ENCODE assay signal across 12 cellular contexts in genomic region chr22:37345863-37346514, GRCh38.
DNase-seq lines count a peak whose midpoint lies in the region; FAIRE-seq and TF ChIP-seq lines count a peak whose summit lies in the region.
"Had no signal": no experiment of that assay in that cellular context is flagged by ENCODE, and none has a peak within 500 bp of the region (broad histone marks: within the 10 kb centered on the region; RNA-seq: fewer than 3 reads in every experiment).

No MANE protein-coding gene starts in this region.

- H3K36me3 ChIP-seq in breast epithelium (no peaks in the 10 kb centered on the region), left ventricle myocardium inferior (no peaks in the 10 kb centered on the region), transverse colon (no peaks in the 10 kb centered on the region)

- in situ Hi-C loops in transverse colon (cut with MboI; ENCODE audit: low pct_ligation_motif_present in 1 of 4, low pct_unique_long_range_greater_than_20kb in 1 of 4, low sequenced_read_pairs in 3 of 4): no loop called here

- peaks cover 7% of the 10 kb centered on the region for H3K4me1 Mint-ChIP-seq in MCF 10A (ENCODE audit: insufficient read depth, unreplicated experiment)

- H3K4me3 ChIP-seq in breast epithelium (no peak overlapping the region), left ventricle myocardium inferior (no peak overlapping the region), transverse colon (no peak overlapping the region), dorsolateral prefrontal cortex (no peak overlapping the region)
- H3K4me3 ChIP-seq: GM12878 had no signal

- TF ChIP-seq POLR2A in breast epithelium (IDR thresholded peaks at IDR 0.05) (no peak), transverse colon (IDR thresholded peaks at IDR 0.05) (no peak), GM12891 (IDR thresholded peaks at IDR 0.05; ENCODE audit: low read depth, low read length) (no peak)

- H3K4me1 ChIP-seq in breast epithelium (no peaks in the 10 kb centered on the region), left ventricle myocardium inferior (peaks cover 8% of the 10 kb centered on the region), transverse colon (peaks cover 0 to 15% (median 6%) of the 10 kb centered on the region in 4 donors)

- intact Hi-C loops in MCF 10A (cut with micrococcal nuclease): no loop called here
- intact Hi-C loops in breast epithelium (cut with DNase I; ENCODE audit: low total_unique reads): no loop called here
- intact Hi-C loops in left ventricle myocardium inferior (cut with micrococcal nuclease): no loop called here
- intact Hi-C loops in transverse colon (cut with DNase I; ENCODE audit: low total_unique reads): no loop called here
- intact Hi-C loops in dorsolateral prefrontal cortex (cut with DNase I): no loop called here

- no TSS peak for BruUV-seq in MCF 10A (replicated peaks; lab: Mats Ljungman, UMichigan)

- no peaks in the 10 kb centered on the region for H3K27me3 ChIP-seq in breast epithelium
- H3K27me3 ChIP-seq in left ventricle myocardium inferior (ENCODE audit: low read depth): peaks cover 56% of the 10 kb centered on the region
- H3K27me3 ChIP-seq in transverse colon: peaks cover 11% of the 10 kb centered on the region
- no peaks in the 10 kb centered on the region for H3K27me3 ChIP-seq in dorsolateral prefrontal cortex

- no peak for FAIRE-seq in GM12891 (lab: Jason Lieb, UNC)
- FAIRE-seq: GM12878 had no signal

- H3K27me3 Mint-ChIP-seq in MCF 10A (ENCODE audit: insufficient read depth, unreplicated experiment): no peaks in the 10 kb centered on the region
- H3K27me3 Mint-ChIP-seq: stimulated activated naive CD8-positive, alpha-beta T cell treated with anti-CD3 and anti-CD28 coated beads, Interleukin-15, Interleukin-2, amounts not matched to agents 100 ng/mL and 50 ng/mL, for 24 hours had no signal

- CTCF ChIA-PET in MCF 10A (lab: Yijun Ruan, JAX): no interaction called here

- no peak overlapping the region for H3K4me3 Mint-ChIP-seq in MCF 10A (ENCODE audit: unreplicated experiment)
- H3K4me3 Mint-ChIP-seq: stimulated activated naive CD8-positive, alpha-beta T cell treated with anti-CD3 and anti-CD28 coated beads, Interleukin-15, Interleukin-2, amounts not matched to agents 100 ng/mL and 50 ng/mL, for 24 hours had no signal

- POLR2A ChIA-PET in MCF 10A (lab: Yijun Ruan, JAX): interaction anchor here (0.6 to 0.8 kb wide), 2 partner anchors 53 to 805 kb away, joined by 3 read pairs; no protein-coding TSS in a partner anchor

- peaks cover 7% of the 10 kb centered on the region for H3K36me3 Mint-ChIP-seq in MCF 10A (ENCODE audit: insufficient read depth, unreplicated experiment)

- no peaks in the 10 kb centered on the region for H3K9me3 Mint-ChIP-seq in MCF 10A (ENCODE audit: unreplicated experiment)
- H3K9me3 Mint-ChIP-seq: stimulated activated naive CD8-positive, alpha-beta T cell treated with anti-CD3 and anti-CD28 coated beads, Interleukin-15, Interleukin-2, amounts not matched to agents 100 ng/mL and 50 ng/mL, for 24 hours had no signal

- TF ChIP-seq CTCF in MCF 10A (IDR thresholded peaks at IDR 0.05; ENCODE audit: unreplicated experiment) (no peak), breast epithelium (IDR thresholded peaks at IDR 0.05) (no peak), VCaP (conservative IDR thresholded peaks at IDR 0.05) (no peak), left ventricle myocardium inferior (IDR thresholded peaks at IDR 0.05; ENCODE audit: borderline replicate concordance) (no peak), transverse colon (IDR thresholded peaks at IDR 0.05) (no peak), dorsolateral prefrontal cortex (IDR thresholded peaks at IDR 0.05 in 54 of 56, conservative IDR thresholded peaks at IDR 0.05 in 2 of 56; ENCODE audit: low read depth in 1 of 56, partially characterized antibody in 56 of 56) (no peak)

- WGBS in transverse colon (ENCODE audit: low coverage in 1 of 2), 2 donors: 22 to 50% methylated on average over 1 to 13 of the region's 13 CpGs

- peak; percentile 38 for DNase-seq in MCF 10A (ENCODE audit: unreplicated experiment)
- DNase-seq in breast epithelium (ENCODE audit: low spot score in 2 of 2): no peak
- DNase-seq in left ventricle myocardium inferior: peak; percentile 31
- peak; percentile 14 for DNase-seq in transverse colon
- no peak for DNase-seq in dorsolateral prefrontal cortex
- DNase-seq in GM12891 (ENCODE audit: insufficient read length, low spot score): no peak
- DNase-seq in activated CD4-positive, alpha-beta T cell treated with anti-CD3 and anti-CD28 coated beads, Interleukin-2, amount 50 U/mL, for 1 hour: no peak
- DNase-seq: activated CD4-positive, alpha-beta T cell treated with anti-CD3 and anti-CD28 coated beads for 4 hours; NCI-H1048 had no signal

- no peak overlapping the region for H3K27ac Mint-ChIP-seq in MCF 10A (ENCODE audit: low read depth, unreplicated experiment)
- H3K27ac Mint-ChIP-seq: stimulated activated naive CD8-positive, alpha-beta T cell treated with anti-CD3 and anti-CD28 coated beads, Interleukin-15, Interleukin-2, amounts not matched to agents 100 ng/mL and 50 ng/mL, for 24 hours had no signal

- no peak for TF ChIP-seq EP300 in transverse colon (IDR thresholded peaks at IDR 0.05; ENCODE audit: low read depth)

- H3K9me3 ChIP-seq in breast epithelium (no peaks in the 10 kb centered on the region), left ventricle myocardium inferior (replicated peaks) (no peaks in the 10 kb centered on the region), transverse colon (no peaks in the 10 kb centered on the region)

- H3K27ac ChIP-seq in breast epithelium (peak overlapping the region in 1 of 2 donors; percentile 52), VCaP (peak overlapping the region; percentile 49), left ventricle myocardium inferior (replicated peaks) (no peak overlapping the region), transverse colon (no peak overlapping the region), dorsolateral prefrontal cortex (peak overlapping the region in 3 of 59 donors; percentile 17 to 27 (median 23))

TF ChIP-seq in GM12891, 5 proteins besides CTCF, POLR2A, EP300 and RAD21:
- TF ChIP-seq TAF1 (IDR thresholded peaks at IDR 0.05; ENCODE audit: low read depth, low read length) (no peak), SPI1 (IDR thresholded peaks at IDR 0.05; ENCODE audit: low read depth, low read length) (no peak), POLR2AphosphoS5 (IDR thresholded peaks at IDR 0.05; ENCODE audit: low read depth, low read length) (no peak), POU2F2 (IDR thresholded peaks at IDR 0.05; ENCODE audit: low read depth, low read length) (no peak), PAX5 (IDR thresholded peaks at IDR 0.05; ENCODE audit: insufficient read depth, low read length, severe bottlenecking) (no peak)

Comparison
In these comparisons a context has a peak if more than half of its experiments do, and no peak if none do; other contexts are left out.
1. DNase-seq: peak in MCF 10A (single experiment), left ventricle myocardium inferior (single experiment) and transverse colon (single experiment); none in breast epithelium (0 of 2), dorsolateral prefrontal cortex (0 of 10), GM12891 (single experiment) and activated CD4-positive, alpha-beta T cell treated with anti-CD3 and anti-CD28 coated beads, Interleukin-2, amount 50 U/mL, for 1 hour (single experiment).